In the genomic region with DNA sequence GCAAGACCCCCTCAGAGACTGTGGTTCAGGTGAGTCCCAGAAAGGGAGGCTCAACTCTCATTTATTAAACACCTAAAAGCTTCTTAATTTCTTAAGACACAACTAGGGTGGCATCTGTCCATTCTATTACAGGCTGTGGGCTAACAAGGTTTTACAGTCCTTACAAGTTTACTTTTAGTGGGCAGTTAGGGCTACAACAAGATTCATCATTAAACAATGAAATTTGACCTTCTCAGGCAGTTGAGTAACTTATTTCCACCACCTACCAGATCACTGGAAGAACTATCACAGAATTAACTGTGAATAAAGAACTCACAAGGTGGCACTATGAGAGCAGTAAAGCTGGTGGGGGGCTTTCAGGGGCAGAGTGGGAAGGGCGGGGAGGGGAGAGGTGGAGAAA, we compare ENCODE assay signal across 13 cellular contexts.
"Had no signal": no experiment of that assay in that cellular context is flagged by ENCODE, and none has a peak within 500 bp of the region (broad histone marks: within the 10 kb centered on the region; RNA-seq: fewer than 3 reads in every experiment).

No MANE protein-coding gene starts in this region.

- H3K4me1 ChIP-seq: tibial nerve, uterus had no signal

- H3K4me3 ChIP-seq: tibial nerve, uterus had no signal

- H3K9me3 ChIP-seq: tibial nerve, uterus had no signal

- H3K36me3 ChIP-seq: uterus had no signal

- H3K27me3 ChIP-seq: tibial nerve, uterus had no signal

- H3K27ac ChIP-seq: tibial nerve, uterus had no signal

- DNase-seq: activated CD4-positive, alpha-beta T cell treated with anti-CD3 and anti-CD28 coated beads for 36 hours; activated CD4-positive, alpha-beta T cell treated with anti-CD3 and anti-CD28 coated beads, Interleukin-2, amount 50 U/mL, for 48 hours; activated T-cell treated with anti-CD3 and anti-CD28 coated beads for 4 hours; effector memory CD8-positive, alpha-beta T cell; hypothalamus; islet precursor cell; mesenchymal stem cell; nucleus accumbens; retina; T-helper 2 cell; uterus had no signal

- ATAC-seq: activated CD4-positive, alpha-beta T cell treated with anti-CD3 and anti-CD28 coated beads for 36 hours; effector memory CD8-positive, alpha-beta T cell; natural killer cell treated with Interleukin-12 subunit alpha and Interleukin-12 subunit beta and Interleukin-15 and Interleukin-18, amount 100 ng/mL, for 72 hours had no signal
